Comparison of ENCODE assay signal across 8 cellular contexts in the genomic region with DNA sequence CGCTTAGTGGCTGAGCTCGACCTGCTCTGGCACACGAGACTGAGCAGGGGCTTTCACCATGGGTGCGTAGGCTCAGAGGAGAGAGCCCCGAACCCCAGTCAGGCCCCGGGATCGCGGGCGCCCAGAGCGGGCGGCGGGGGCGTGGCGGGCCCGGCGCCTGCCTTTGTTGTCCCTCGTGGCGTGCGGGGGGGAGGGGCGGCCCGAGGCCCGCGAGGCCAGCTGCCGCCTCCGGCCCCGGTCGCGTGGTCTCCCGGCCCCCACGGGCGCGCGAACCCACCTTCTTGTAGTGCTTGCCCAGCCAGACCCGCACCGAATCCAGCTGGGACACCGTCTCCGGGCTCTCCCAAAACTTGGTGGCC. TPM values are rescaled to one million over a fixed set of nuclear protein-coding genes. Genes with fewer than 3 reads are reported as not detected.
DNase-seq lines count a peak whose midpoint lies in the region; ATAC-seq and TF ChIP-seq lines count a peak whose summit lies in the region.

No MANE protein-coding gene starts in this region.

- peak overlapping the region; percentile 99 for H3K9ac ChIP-seq in HUES48 (ENCODE audit: low read depth, low read length)

- H3K27me3 ChIP-seq in CD4-positive, alpha-beta memory T cell (ENCODE audit: insufficient read depth, low read length) = no peaks in the 10 kb centered on the region
- H3K27me3 ChIP-seq in HUES48 (ENCODE audit: control insufficient read depth, insufficient read depth, low read length) (no peaks in the 10 kb centered on the region), dorsolateral prefrontal cortex (no peaks in the 10 kb centered on the region)

- H3K4me1 ChIP-seq in CD4-positive, alpha-beta memory T cell (ENCODE audit: insufficient read depth, low read length) = peaks cover 39% of the 10 kb centered on the region
- H3K4me1 ChIP-seq in HUES48 (ENCODE audit: control insufficient read depth, insufficient read depth, low read length) = 0 out of 2 replicates have a peak, but pooled peaks cover 7% of the 10 kb centered on the region

- H3K4me3 ChIP-seq in CD4-positive, alpha-beta memory T cell (ENCODE audit: low read length in 2 of 2) = peak overlapping the region; percentile 67 to 91
- peak overlapping the region; percentile 98 for H3K4me3 ChIP-seq in HUES48 (ENCODE audit: low read depth, low read length)
- H3K4me3 ChIP-seq in dorsolateral prefrontal cortex = peak overlapping the region; percentile 67 to 100 (median 90)

- intact Hi-C loops in CD4-positive, alpha-beta memory T cell (cut with micrococcal nuclease) = loop anchor here (1.0 to 10.0 kb wide), 6 partner anchors 8 to 401 kb away; a partner anchor contains a TSS
- intact Hi-C loops in activated CD4-positive, alpha-beta T cell treated with anti-CD3 and anti-CD28 coated beads for 36 hours (cut with DNase I, micrococcal nuclease) = loop anchor here (1.0 to 5.0 kb wide), 17 partner anchors 22 to 1311 kb away; a partner anchor contains a TSS
- intact Hi-C loops in dorsolateral prefrontal cortex (cut with DNase I) = loop anchor here in 1 of 2 donors (5.0 to 10.0 kb wide), 3 partner anchors 107 to 399 kb away; a partner anchor contains a TSS

- H3K9me3 Mint-ChIP-seq in CD4-positive, alpha-beta memory T cell = no peaks in the 10 kb centered on the region
- H3K9me3 Mint-ChIP-seq in activated CD4-positive, alpha-beta T cell treated with anti-CD3 and anti-CD28 coated beads for 36 hours (ENCODE audit: low read depth) = no peaks in the 10 kb centered on the region
- no peaks in the 10 kb centered on the region for H3K9me3 Mint-ChIP-seq in memory B cell

- TF ChIP-seq CTCF in GM20000 (IDR thresholded peaks at IDR 0.05; ENCODE audit: extremely low read depth, missing control alignments) (no peak), dorsolateral prefrontal cortex (IDR thresholded peaks at IDR 0.05 in 54 of 56, conservative IDR thresholded peaks at IDR 0.05 in 2 of 56; ENCODE audit: low read depth in 1 of 56, partially characterized antibody in 56 of 56) (no peak)

- H3K27ac ChIP-seq in CD4-positive, alpha-beta memory T cell (ENCODE audit: low read depth, low read length) = peak overlapping the region; percentile 96
- H3K27ac ChIP-seq in HUES48 (ENCODE audit: low read depth, low read length) = peak overlapping the region; percentile 100
- peak overlapping the region; percentile 76 to 100 (median 98) for H3K27ac ChIP-seq in dorsolateral prefrontal cortex

- no peaks in the 10 kb centered on the region for H3K9me3 ChIP-seq in CD4-positive, alpha-beta memory T cell (ENCODE audit: control insufficient read depth in 1 of 2, low read length in 2 of 2)
- no peaks in the 10 kb centered on the region for H3K9me3 ChIP-seq in HUES48 (ENCODE audit: control insufficient read depth, insufficient read depth, low read length)

- peak in 4 of 5 donors; percentile 65 to 87 (median 69) for DNase-seq in CD4-positive, alpha-beta memory T cell
- DNase-seq in GM20000 (ENCODE audit: low spot score) (peak; percentile 75), dorsolateral prefrontal cortex (peak in 9 of 10 donors; percentile 36 to 75 (median 57)), memory B cell (ENCODE audit: low spot score in 2 of 2) (peak in 1 of 2 donors; percentile 59), COLO829 (ENCODE audit: low spot score) (no peak)
- peak; percentile 82 for DNase-seq in activated CD4-positive, alpha-beta T cell treated with anti-CD3 and anti-CD28 coated beads for 36 hours
- peak; percentile 58 for DNase-seq in stimulated activated CD8-positive, alpha-beta memory T cell treated with anti-CD3 and anti-CD28 coated beads, Interleukin-12 subunit alpha, Interleukin-12 subunit beta, amount 100 ng/mL, for 4 hours (ENCODE audit: low read depth)

- peak overlapping the region; percentile 92 to 97 (median 93) for H3K4me3 Mint-ChIP-seq in CD4-positive, alpha-beta memory T cell
- peak overlapping the region; percentile 99 for H3K4me3 Mint-ChIP-seq in activated CD4-positive, alpha-beta T cell treated with anti-CD3 and anti-CD28 coated beads for 36 hours
- H3K4me3 Mint-ChIP-seq in memory B cell = peak overlapping the region; percentile 99

- H3K36me3 ChIP-seq in CD4-positive, alpha-beta memory T cell (ENCODE audit: insufficient read depth, low read length) = no peaks in the 10 kb centered on the region
- peaks cover 19% of the 10 kb centered on the region; the same call in 1 of the 2 replicates for H3K36me3 ChIP-seq in HUES48 (ENCODE audit: control insufficient read depth, insufficient read depth, low read length)

- POLR2A ChIA-PET in CD4-positive, alpha-beta memory T cell (lab: Charles Lee; ENCODE audit: partially characterized antibody) = interaction anchor here (0.8 to 2.2 kb wide), 12 partner anchors 9 to 307 kb away, joined by 3 to 9 read pairs (median 4); a partner anchor contains a TSS
- POLR2A ChIA-PET in activated CD4-positive, alpha-beta T cell treated with anti-CD3 and anti-CD28 coated beads for 36 hours (lab: Charles Lee) = interaction anchor here (0.6 to 0.9 kb wide), 2 partner anchors 17 to 248 kb away, joined by 3 to 5 read pairs; no protein-coding TSS in a partner anchor

- H3K36me3 Mint-ChIP-seq in CD4-positive, alpha-beta memory T cell = peaks cover 0 to 14% of the 10 kb centered on the region in 2 donors
- peaks cover 12% of the 10 kb centered on the region for H3K36me3 Mint-ChIP-seq in activated CD4-positive, alpha-beta T cell treated with anti-CD3 and anti-CD28 coated beads for 36 hours (ENCODE audit: low read depth)
- no peaks in the 10 kb centered on the region for H3K36me3 Mint-ChIP-seq in memory B cell

- CTCF ChIA-PET in CD4-positive, alpha-beta memory T cell (lab: Charles Lee; ENCODE audit: partially characterized antibody) = interaction anchor here (1.2 kb wide), 1 partner anchor 261 kb away, joined by 3 read pairs; no protein-coding TSS in a partner anchor
- CTCF ChIA-PET in activated CD4-positive, alpha-beta T cell treated with anti-CD3 and anti-CD28 coated beads for 36 hours (lab: Charles Lee) = interaction anchor here (0.6 to 1.0 kb wide), 3 partner anchors 23 to 57 kb away, joined by 3 read pairs; no protein-coding TSS in a partner anchor

- peaks cover 16 to 33% (median 22%) of the 10 kb centered on the region in 4 donors for H3K4me1 Mint-ChIP-seq in CD4-positive, alpha-beta memory T cell
- peaks cover 22% of the 10 kb centered on the region for H3K4me1 Mint-ChIP-seq in activated CD4-positive, alpha-beta T cell treated with anti-CD3 and anti-CD28 coated beads for 36 hours
- H3K4me1 Mint-ChIP-seq in memory B cell = peaks cover 16% of the 10 kb centered on the region

- H3K27me3 Mint-ChIP-seq in CD4-positive, alpha-beta memory T cell = no peaks in the 10 kb centered on the region
- H3K27me3 Mint-ChIP-seq in activated CD4-positive, alpha-beta T cell treated with anti-CD3 and anti-CD28 coated beads for 36 hours = no peaks in the 10 kb centered on the region
- no peaks in the 10 kb centered on the region for H3K27me3 Mint-ChIP-seq in memory B cell

- H3K27ac Mint-ChIP-seq in CD4-positive, alpha-beta memory T cell = peak overlapping the region; percentile 89 to 99 (median 97)
- H3K27ac Mint-ChIP-seq in activated CD4-positive, alpha-beta T cell treated with anti-CD3 and anti-CD28 coated beads for 36 hours = peak overlapping the region; percentile 92
- peak overlapping the region; percentile 98 for H3K27ac Mint-ChIP-seq in memory B cell

- peak; percentile 28 for ATAC-seq in activated CD4-positive, alpha-beta T cell treated with anti-CD3 and anti-CD28 coated beads for 36 hours
- peak; percentile 58 for ATAC-seq in memory B cell (ENCODE audit: low read depth)

RNA-seq across cellular contexts. Expression of a gene that starts 0.4 kb away (rescaled TPM):
- total RNA-seq in CD4-positive, alpha-beta memory T cell = 100 to 1,000 TPM in 1 of 2 experiments, 10 to 100 TPM in 1; 85.7 to 101 TPM
- 10 to 100 TPM; 29.5 to 59.6 TPM for polyA plus RNA-seq in CD4-positive, alpha-beta memory T cell
- total RNA-seq in activated CD4-positive, alpha-beta T cell treated with anti-CD3 and anti-CD28 coated beads for 36 hours = 100 to 1,000 TPM; 129 to 130 TPM
- total RNA-seq in dorsolateral prefrontal cortex = 10 to 100 TPM; 32.9 to 86.8 (median 53.7) TPM

RNA-seq across cellular contexts. Expression of a gene that starts 21.6 kb away (rescaled TPM):
- total RNA-seq in CD4-positive, alpha-beta memory T cell = 10 to 100 TPM; 86.5 to 93.0 TPM
- polyA plus RNA-seq in CD4-positive, alpha-beta memory T cell = 10 to 100 TPM; 31.3 to 49.0 TPM
- 10 to 100 TPM; 81.6 to 82.3 TPM for total RNA-seq in activated CD4-positive, alpha-beta T cell treated with anti-CD3 and anti-CD28 coated beads for 36 hours
- total RNA-seq in dorsolateral prefrontal cortex = 100 to 1,000 TPM in 93 of 120 experiments, 10 to 100 TPM in 27; 83.4 to 134 (median 107) TPM
